In the genomic region with DNA sequence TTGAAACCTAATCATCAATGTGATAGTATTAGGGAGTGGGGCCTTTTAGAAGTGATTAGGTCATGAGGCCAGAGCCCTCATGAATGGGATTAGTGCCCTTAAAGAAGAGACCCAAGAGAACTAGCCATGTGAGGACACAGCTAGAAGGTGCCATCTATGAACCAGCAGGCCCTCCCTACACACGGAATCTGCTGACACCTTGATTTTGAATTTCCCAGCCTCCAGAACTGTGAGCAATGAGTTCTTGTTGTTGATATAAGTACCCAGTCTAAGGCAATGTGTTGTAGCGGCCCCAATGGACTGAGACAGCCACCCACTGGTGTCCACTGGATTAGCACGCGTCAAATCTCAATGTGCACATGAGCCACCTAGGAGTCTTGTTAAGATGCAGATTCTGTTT, we compare ENCODE assay signal across 2 cellular contexts.
TF ChIP-seq lines count a peak whose summit lies in the region.

No MANE protein-coding gene starts in this region.

TF ChIP-seq in HepG2, 621 proteins besides CTCF, POLR2A, EP300 and RAD21:
- peak in 1 of 2 experiments; percentile 57; a peak in 2 of 4 replicates for TF ChIP-seq MAFK (conservative IDR thresholded peaks at IDR 0.05 in 1 of 2, IDR thresholded peaks at IDR 0.05 in 1 of 2; ENCODE audit: low read length in 2 of 2)
- TF ChIP-seq ZKSCAN1 (IDR thresholded peaks at IDR 0.05; ENCODE audit: low read length) = no peak
- TF ChIP-seq RELA (CRISPR knock-in tag; IDR thresholded peaks at IDR 0.05) = no peak
TF ChIP-seq in HepG2: peak in this region for 1.

TF ChIP-seq in GM12878, 131 proteins besides CTCF, POLR2A, EP300 and RAD21:
- TF ChIP-seq DPF2 (IDR thresholded peaks at IDR 0.05) (no peak), CEBPB (IDR thresholded peaks at IDR 0.05; ENCODE audit: borderline replicate concordance in 1 of 2, low read depth in 2 of 2, low read length in 2 of 2) (no peak), LARP7 (IDR thresholded peaks at IDR 0.05) (no peak), RFX5 (IDR thresholded peaks at IDR 0.05; ENCODE audit: low read depth, low read length) (no peak)
- TF ChIP-seq, protein P1, sequence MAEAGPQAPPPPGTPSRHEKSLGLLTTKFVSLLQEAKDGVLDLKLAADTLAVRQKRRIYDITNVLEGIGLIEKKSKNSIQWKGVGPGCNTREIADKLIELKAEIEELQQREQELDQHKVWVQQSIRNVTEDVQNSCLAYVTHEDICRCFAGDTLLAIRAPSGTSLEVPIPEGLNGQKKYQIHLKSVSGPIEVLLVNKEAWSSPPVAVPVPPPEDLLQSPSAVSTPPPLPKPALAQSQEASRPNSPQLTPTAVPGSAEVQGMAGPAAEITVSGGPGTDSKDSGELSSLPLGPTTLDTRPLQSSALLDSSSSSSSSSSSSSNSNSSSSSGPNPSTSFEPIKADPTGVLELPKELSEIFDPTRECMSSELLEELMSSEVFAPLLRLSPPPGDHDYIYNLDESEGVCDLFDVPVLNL (IDR thresholded peaks at IDR 0.05; ENCODE audit: low read depth, low read length) = no peak
TF ChIP-seq in GM12878: peak in this region for 0.
